ENCODE assay signal across 8 cellular contexts in the genomic region with DNA sequence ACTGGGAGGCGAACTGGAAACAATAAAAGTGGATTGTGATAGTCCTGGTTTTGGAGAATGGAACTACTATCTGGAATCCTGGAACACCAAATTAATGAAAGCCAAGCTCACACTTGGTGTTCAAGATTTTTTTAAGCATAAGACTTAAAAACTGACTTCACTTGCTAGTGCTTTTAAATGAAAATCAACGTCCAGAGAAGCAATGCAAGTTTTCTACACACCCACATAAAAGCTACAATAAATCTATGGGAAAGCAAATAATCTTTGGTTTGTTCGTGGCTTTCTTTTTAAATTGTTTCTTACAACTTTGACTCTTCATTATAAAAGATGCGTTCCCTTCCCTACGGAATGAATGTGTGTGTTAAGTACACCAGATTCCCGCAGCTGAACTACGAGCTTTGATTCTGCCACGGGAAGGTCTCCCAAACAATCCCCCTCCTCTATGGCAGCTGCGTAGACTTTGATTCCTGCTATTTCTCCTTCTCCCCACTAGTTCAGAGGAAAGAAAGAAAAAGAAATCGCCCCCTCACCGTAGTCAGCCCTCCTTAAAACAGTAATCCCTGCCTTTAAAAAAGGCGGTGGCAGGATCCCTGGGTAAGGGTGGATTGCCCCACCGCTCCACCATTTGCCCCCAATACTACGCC.
DNase-seq lines count a peak whose midpoint lies in the region; ATAC-seq and TF ChIP-seq lines count a peak whose summit lies in the region.

No MANE protein-coding gene starts in this region.

- peak overlapping the region; percentile 61; the same call in 1 of the 2 replicates for H2AFZ ChIP-seq in PC-3 (ENCODE audit: low read length)

- H3K4me1 ChIP-seq in PC-3 (ENCODE audit: insufficient read depth, low read length) (no peaks in the 10 kb centered on the region), rectal smooth muscle tissue (ENCODE audit: control insufficient read depth, insufficient read depth, low read length) (no peaks in the 10 kb centered on the region)

- H3K4me1 Mint-ChIP-seq in glutamatergic neuron (ENCODE audit: low read depth, unreplicated experiment): peaks cover 44% of the 10 kb centered on the region

- intact Hi-C loops in PC-3 (cut with micrococcal nuclease): no loop called here

- in situ Hi-C loops in G401 (cut with HindIII; ENCODE audit: low sequenced_read_pairs): no loop called here

- TF ChIP-seq CTCF in PC-3 (conservative IDR thresholded peaks at IDR 0.05; ENCODE audit: low read depth, low read length): no peak
- TF ChIP-seq CTCF in glutamatergic neuron (IDR thresholded peaks at IDR 0.05; ENCODE audit: partially characterized antibody, unreplicated experiment): no peak

- peaks cover 22% of the 10 kb centered on the region for H3K9me3 Mint-ChIP-seq in glutamatergic neuron (ENCODE audit: unreplicated experiment)
- H3K9me3 Mint-ChIP-seq in activated naive CD4-positive, alpha-beta T cell treated with anti-CD3 and anti-CD28 coated beads, Interleukin-2, amount 50 U/mL, for 72 hours: no peaks in the 10 kb centered on the region

- H3K4me2 ChIP-seq in PC-3 (ENCODE audit: low read length): peak overlapping the region; percentile 78

- H3K27me3 Mint-ChIP-seq in glutamatergic neuron (ENCODE audit: unreplicated experiment): peaks cover 24% of the 10 kb centered on the region

- peaks cover 15% of the 10 kb centered on the region for H3K27me3 ChIP-seq in PC-3 (ENCODE audit: low read length)
- H3K27me3 ChIP-seq in rectal smooth muscle tissue (ENCODE audit: control insufficient read depth, insufficient read depth, low read length): no peaks in the 10 kb centered on the region

- H3K27ac ChIP-seq in PC-3 (ENCODE audit: low read length): no peak overlapping the region
- no peak overlapping the region for H3K27ac ChIP-seq in rectal smooth muscle tissue (ENCODE audit: low read depth, low read length)

- no peaks in the 10 kb centered on the region for H3K79me2 ChIP-seq in PC-3 (ENCODE audit: low read length)

- H3K9ac ChIP-seq in PC-3 (ENCODE audit: low read length): no peak overlapping the region
- H3K9ac ChIP-seq in rectal smooth muscle tissue (ENCODE audit: low read length): no peak overlapping the region

- H3K9me3 ChIP-seq in PC-3 (ENCODE audit: low read length): no peaks in the 10 kb centered on the region

- POLR2A ChIA-PET in PC-3 (lab: Charles Lee; ENCODE audit: unreplicated experiment): no interaction called here

- peak; percentile 61 for DNase-seq in G401 (ENCODE audit: low spot score)
- DNase-seq in PC-3: no peak
- DNase-seq in glutamatergic neuron: no peak
- no peak for DNase-seq in stimulated activated naive CD4-positive, alpha-beta T cell (lab: John Stamatoyannopoulos, UW)
- no peak for DNase-seq in NCI-H2107 (lab: John Stamatoyannopoulos, UW)
- no peak for DNase-seq in mucosa of gallbladder (ENCODE audit: low spot score)
- DNase-seq in activated naive CD4-positive, alpha-beta T cell treated with anti-CD3 and anti-CD28 coated beads, Interleukin-2, amount 50 U/mL, for 72 hours (ENCODE audit: low spot score in 2 of 2): no peak

- no TSS peak for BruUV-seq in PC-3 (replicated peaks; lab: Mats Ljungman, UMichigan)

- no peaks in the 10 kb centered on the region for H3F3A ChIP-seq in PC-3 (ENCODE audit: low read length, unreplicated experiment)

- H3K36me3 ChIP-seq in PC-3 (ENCODE audit: low read depth, low read length) (no peaks in the 10 kb centered on the region), rectal smooth muscle tissue (ENCODE audit: control insufficient read depth, insufficient read depth, low read length) (no peaks in the 10 kb centered on the region)

- no peaks in the 10 kb centered on the region for H4K20me1 ChIP-seq in PC-3 (ENCODE audit: low read length)

- peak overlapping the region; percentile 87 for H3K27ac Mint-ChIP-seq in glutamatergic neuron (ENCODE audit: unreplicated experiment)
- H3K27ac Mint-ChIP-seq in activated naive CD4-positive, alpha-beta T cell treated with anti-CD3 and anti-CD28 coated beads, Interleukin-2, amount 50 U/mL, for 72 hours: no peak overlapping the region

- H3K4me3 Mint-ChIP-seq in glutamatergic neuron (ENCODE audit: unreplicated experiment): peak overlapping the region; percentile 94

- no peaks in the 10 kb centered on the region for H3K36me3 Mint-ChIP-seq in glutamatergic neuron (ENCODE audit: unreplicated experiment)
- peaks cover 0 to 10% of the 10 kb centered on the region in 2 donors for H3K36me3 Mint-ChIP-seq in activated naive CD4-positive, alpha-beta T cell treated with anti-CD3 and anti-CD28 coated beads, Interleukin-2, amount 50 U/mL, for 72 hours

- H3K9me2 ChIP-seq in PC-3 (replicated peaks; ENCODE audit: low read length): no peaks in the 10 kb centered on the region

- CTCF ChIA-PET in PC-3 (lab: Charles Lee): no interaction called here

- H3K4me3 ChIP-seq in PC-3 (ENCODE audit: low read length) (peak overlapping the region; percentile 56), rectal smooth muscle tissue (ENCODE audit: low read length) (peak overlapping the region; percentile 69)

- ATAC-seq in PC-3: no peak
- ATAC-seq in activated naive CD4-positive, alpha-beta T cell treated with anti-CD3 and anti-CD28 coated beads, Interleukin-2, amount 50 U/mL, for 72 hours: no peak
